ENCODE assay signal across 16 cellular contexts in genomic region chr11:128125723-128126122, GRCh38.
DNase-seq lines count a peak whose midpoint lies in the region; ATAC-seq and TF ChIP-seq lines count a peak whose summit lies in the region.
"Had no signal": no experiment of that assay in that cellular context is flagged by ENCODE, and none has a peak within 500 bp of the region (broad histone marks: within the 10 kb centered on the region; RNA-seq: fewer than 3 reads in every experiment).

No MANE protein-coding gene starts in this region.

- no peaks in the 10 kb centered on the region for H3K36me3 ChIP-seq in DND-41 (ENCODE audit: insufficient read depth, low read length)
- H3K36me3 ChIP-seq in GM23338 (ENCODE audit: insufficient read depth) = no peaks in the 10 kb centered on the region

- H4K20me1 ChIP-seq in DND-41 (ENCODE audit: insufficient read depth, low read length) = no peaks in the 10 kb centered on the region
- no peaks in the 10 kb centered on the region for H4K20me1 ChIP-seq in GM23338 (replicated peaks; ENCODE audit: insufficient read depth)

- H3K4me3 ChIP-seq in DND-41 (ENCODE audit: low read depth in 1 of 2, low read length in 2 of 2) = no peak overlapping the region
- no peak overlapping the region for H3K4me3 ChIP-seq in GM23338
- H3K4me3 ChIP-seq: GM12878 had no signal

- H3K9ac ChIP-seq in DND-41 (ENCODE audit: low read depth, low read length) = no peak overlapping the region

- H3K27ac ChIP-seq in DND-41 (ENCODE audit: low read length) (no peak overlapping the region), GM23338 (ENCODE audit: low read depth) (no peak overlapping the region)

- no peaks in the 10 kb centered on the region for H3K9me3 ChIP-seq in DND-41 (ENCODE audit: insufficient read depth, low read length, severe bottlenecking)

- H2AFZ ChIP-seq in DND-41 (ENCODE audit: low read depth, low read length) (0 out of 2 replicates have a peak overlapping the region, but pooled peaks have one; percentile 8), GM23338 (peak overlapping the region; percentile 58; the same call in 1 of the 2 replicates)

- no peak for DNase-seq in DND-41
- no peak for DNase-seq in GM23338 (ENCODE audit: low spot score)
- no peak for DNase-seq in left lobe of liver (ENCODE audit: low spot score)
- DNase-seq in amygdala (lab: John Stamatoyannopoulos, UW) = no peak
- DNase-seq in GF-D8 (lab: John Stamatoyannopoulos, UW) = no peak
- DNase-seq: C1 segment of cervical spinal cord; Calu3; CD4-positive, alpha-beta memory T cell; COR-L47; DMS53; DMS79 treated with DMSO at 0.1 percent for 48 hours; GOT3; H7; HCEC 1CT had no signal

- H3K4me1 ChIP-seq in DND-41 (ENCODE audit: insufficient read depth, low read length) (no peaks in the 10 kb centered on the region), GM23338 (ENCODE audit: insufficient read depth) (no peaks in the 10 kb centered on the region)

- H3K27ac Mint-ChIP-seq in GM23338 = no peak overlapping the region
- H3K27ac Mint-ChIP-seq: CD4-positive, alpha-beta memory T cell had no signal

- no peaks in the 10 kb centered on the region for H3K36me3 Mint-ChIP-seq in GM23338 (ENCODE audit: low read depth)
- H3K36me3 Mint-ChIP-seq: CD4-positive, alpha-beta memory T cell had no signal

- no peaks in the 10 kb centered on the region for H3K9me3 Mint-ChIP-seq in GM23338

- H3F3A ChIP-seq in GM23338 (replicated peaks; ENCODE audit: low read depth) = no peaks in the 10 kb centered on the region

- H3K4me1 Mint-ChIP-seq in GM23338 = no peaks in the 10 kb centered on the region

- H3K4me2 ChIP-seq in DND-41 (ENCODE audit: insufficient read depth, low read length) (no peak overlapping the region), GM23338 (no peak overlapping the region)

- no peak for ATAC-seq in DND-41 (ENCODE audit: insufficient read depth, low read depth)
- no peak for ATAC-seq in GM23338
- ATAC-seq in left lobe of liver = peak; percentile 22
- no peak for ATAC-seq in GM19397 (IDR thresholded peaks at IDR 0.05; ENCODE audit: unreplicated experiment)
- ATAC-seq: GM12878 had no signal

- H3K27me3 ChIP-seq in DND-41 (ENCODE audit: insufficient read depth, low read length, poor library complexity) (no peaks in the 10 kb centered on the region), GM23338 (ENCODE audit: insufficient read depth) (no peaks in the 10 kb centered on the region)

- peaks cover 2% of the 10 kb centered on the region for H3K27me3 Mint-ChIP-seq in GM23338 (ENCODE audit: insufficient read depth, low read depth, poor library complexity)
- H3K27me3 Mint-ChIP-seq: CD4-positive, alpha-beta memory T cell had no signal

- H3K79me2 ChIP-seq in DND-41 (ENCODE audit: insufficient read depth, low read length) (no peaks in the 10 kb centered on the region), GM23338 (replicated peaks; ENCODE audit: insufficient read depth) (no peaks in the 10 kb centered on the region)

- H3K9me2 ChIP-seq in GM23338 (ENCODE audit: insufficient read depth) = no peaks in the 10 kb centered on the region

- no peak overlapping the region for H3K4me3 Mint-ChIP-seq in GM23338
- H3K4me3 Mint-ChIP-seq: CD4-positive, alpha-beta memory T cell had no signal

- TF ChIP-seq CTCF in DND-41 (IDR thresholded peaks at IDR 0.05; ENCODE audit: borderline replicate concordance, extremely low read depth, low read length, poor library complexity, severe bottlenecking) (no peak), GM23338 (conservative IDR thresholded peaks at IDR 0.05; ENCODE audit: low read depth in 2 of 2) (no peak)

TF ChIP-seq in GM23338, 12 proteins besides CTCF, POLR2A, EP300 and RAD21:
- no peak for TF ChIP-seq POLR2AphosphoS5 (IDR thresholded peaks at IDR 0.05; ENCODE audit: low read depth)
- no peak for TF ChIP-seq NANOG (IDR thresholded peaks at IDR 0.05; ENCODE audit: borderline replicate concordance)
- TF ChIP-seq REST (IDR thresholded peaks at IDR 0.05; ENCODE audit: unreplicated experiment) = no peak
- no peak for TF ChIP-seq ZNF331 (CRISPR knock-in tag; IDR thresholded peaks at IDR 0.05; ENCODE audit: low read depth)
- TF ChIP-seq ZNF462 (CRISPR knock-in tag; IDR thresholded peaks at IDR 0.05) = no peak
- TF ChIP-seq EZH2phosphoT487 (IDR thresholded peaks at IDR 0.05; ENCODE audit: unreplicated experiment) = no peak
- no peak for TF ChIP-seq JUNB (IDR thresholded peaks at IDR 0.05; ENCODE audit: unreplicated experiment)
- TF ChIP-seq EZH2 (IDR thresholded peaks at IDR 0.05; ENCODE audit: low read depth, unreplicated experiment) = no peak
